Comparison of ENCODE assay signal across 2 cellular contexts in the genomic region with DNA sequence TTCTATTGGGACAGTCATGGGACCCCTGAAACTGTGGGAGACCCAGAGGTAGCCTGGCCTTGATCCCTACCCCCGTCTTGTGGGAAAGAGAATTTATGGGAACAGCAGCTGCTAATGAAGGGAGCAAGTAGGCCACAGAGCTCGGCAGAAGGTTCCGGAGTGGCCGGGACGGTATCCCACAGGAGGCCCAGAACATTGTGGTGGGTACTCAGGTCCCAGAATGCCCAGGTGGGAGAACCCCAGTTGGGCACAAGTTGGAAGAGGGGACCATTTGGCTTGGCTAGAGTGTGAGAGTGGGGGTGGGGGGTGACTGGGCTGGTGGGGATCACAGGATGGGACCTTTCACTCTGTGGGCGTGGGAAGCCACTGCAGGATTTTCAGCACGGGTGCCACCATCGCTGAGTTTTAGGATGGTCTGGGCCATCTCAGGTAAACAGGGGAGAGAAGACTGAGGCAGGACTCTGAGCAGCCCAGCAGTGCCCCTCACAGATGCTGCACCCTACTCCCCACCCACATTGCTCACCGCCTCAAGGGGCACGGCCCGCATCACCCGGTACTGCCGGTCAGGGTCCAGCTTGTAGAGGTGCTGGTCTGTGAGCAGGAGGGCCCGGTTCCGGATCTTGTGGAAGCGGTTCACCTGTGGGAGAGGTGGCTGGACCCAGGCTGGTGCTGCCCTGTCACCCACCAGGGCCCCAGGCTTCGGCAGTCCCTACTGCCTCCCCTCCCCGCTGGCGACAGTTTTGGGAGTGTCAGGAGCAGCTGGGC.
TF ChIP-seq lines count a peak whose summit lies in the region.

No MANE protein-coding gene starts in this region.

TF ChIP-seq in SK-N-SH, 30 proteins besides CTCF, POLR2A, EP300 and RAD21 (continued from another document):
- TF ChIP-seq EZH2phosphoT487 (IDR thresholded peaks at IDR 0.05; ENCODE audit: borderline replicate concordance, low read depth): no peak
- no peak for TF ChIP-seq GABPA (IDR thresholded peaks at IDR 0.05; ENCODE audit: low read depth)
- TF ChIP-seq RCOR1 (IDR thresholded peaks at IDR 0.05; ENCODE audit: low read length): no peak
- TF ChIP-seq, protein P1, sequence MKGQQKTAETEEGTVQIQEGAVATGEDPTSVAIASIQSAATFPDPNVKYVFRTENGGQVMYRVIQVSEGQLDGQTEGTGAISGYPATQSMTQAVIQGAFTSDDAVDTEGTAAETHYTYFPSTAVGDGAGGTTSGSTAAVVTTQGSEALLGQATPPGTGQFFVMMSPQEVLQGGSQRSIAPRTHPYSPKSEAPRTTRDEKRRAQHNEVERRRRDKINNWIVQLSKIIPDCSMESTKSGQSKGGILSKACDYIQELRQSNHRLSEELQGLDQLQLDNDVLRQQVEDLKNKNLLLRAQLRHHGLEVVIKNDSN (IDR thresholded peaks at IDR 0.05; ENCODE audit: borderline replicate concordance, low read depth): no peak
- no peak for TF ChIP-seq GATA2 (CRISPR knock-in tag; IDR thresholded peaks at IDR 0.05)
- TF ChIP-seq, protein P2, sequence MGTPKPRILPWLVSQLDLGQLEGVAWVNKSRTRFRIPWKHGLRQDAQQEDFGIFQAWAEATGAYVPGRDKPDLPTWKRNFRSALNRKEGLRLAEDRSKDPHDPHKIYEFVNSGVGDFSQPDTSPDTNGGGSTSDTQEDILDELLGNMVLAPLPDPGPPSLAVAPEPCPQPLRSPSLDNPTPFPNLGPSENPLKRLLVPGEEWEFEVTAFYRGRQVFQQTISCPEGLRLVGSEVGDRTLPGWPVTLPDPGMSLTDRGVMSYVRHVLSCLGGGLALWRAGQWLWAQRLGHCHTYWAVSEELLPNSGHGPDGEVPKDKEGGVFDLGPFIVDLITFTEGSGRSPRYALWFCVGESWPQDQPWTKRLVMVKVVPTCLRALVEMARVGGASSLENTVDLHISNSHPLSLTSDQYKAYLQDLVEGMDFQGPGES (IDR thresholded peaks at IDR 0.05; ENCODE audit: low read depth, low read length): no peak
- no peak for TF ChIP-seq CHD2 (IDR thresholded peaks at IDR 0.05; ENCODE audit: low read length, partially characterized antibody)
TF ChIP-seq in SK-N-SH: peak in this region for 0.

TF ChIP-seq in SK-N-SH treated with all-trans-retinoic acid at 6 μM for 48 hours, 23 proteins besides CTCF, POLR2A, EP300 and RAD21 (continued from another document):
- TF ChIP-seq ARNTL (CRISPR knock-in tag; IDR thresholded peaks at IDR 0.05; ENCODE audit: borderline replicate concordance, low read depth): no peak
- TF ChIP-seq, protein P3, sequence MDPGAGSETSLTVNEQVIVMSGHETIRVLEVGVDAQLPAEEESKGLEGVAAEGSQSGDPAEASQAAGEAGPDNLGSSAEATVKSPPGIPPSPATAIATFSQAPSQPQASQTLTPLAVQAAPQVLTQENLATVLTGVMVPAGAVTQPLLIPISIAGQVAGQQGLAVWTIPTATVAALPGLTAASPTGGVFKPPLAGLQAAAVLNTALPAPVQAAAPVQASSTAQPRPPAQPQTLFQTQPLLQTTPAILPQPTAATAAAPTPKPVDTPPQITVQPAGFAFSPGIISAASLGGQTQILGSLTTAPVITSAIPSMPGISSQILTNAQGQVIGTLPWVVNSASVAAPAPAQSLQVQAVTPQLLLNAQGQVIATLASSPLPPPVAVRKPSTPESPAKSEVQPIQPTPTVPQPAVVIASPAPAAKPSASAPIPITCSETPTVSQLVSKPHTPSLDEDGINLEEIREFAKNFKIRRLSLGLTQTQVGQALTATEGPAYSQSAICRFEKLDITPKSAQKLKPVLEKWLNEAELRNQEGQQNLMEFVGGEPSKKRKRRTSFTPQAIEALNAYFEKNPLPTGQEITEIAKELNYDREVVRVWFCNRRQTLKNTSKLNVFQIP (CRISPR knock-in tag; IDR thresholded peaks at IDR 0.05; ENCODE audit: borderline replicate concordance, low read depth): no peak
- no peak for TF ChIP-seq PPARA (CRISPR knock-in tag; IDR thresholded peaks at IDR 0.05; ENCODE audit: borderline replicate concordance)
- TF ChIP-seq ESRRG (CRISPR knock-in tag; IDR thresholded peaks at IDR 0.05): no peak
- TF ChIP-seq, protein P4, sequence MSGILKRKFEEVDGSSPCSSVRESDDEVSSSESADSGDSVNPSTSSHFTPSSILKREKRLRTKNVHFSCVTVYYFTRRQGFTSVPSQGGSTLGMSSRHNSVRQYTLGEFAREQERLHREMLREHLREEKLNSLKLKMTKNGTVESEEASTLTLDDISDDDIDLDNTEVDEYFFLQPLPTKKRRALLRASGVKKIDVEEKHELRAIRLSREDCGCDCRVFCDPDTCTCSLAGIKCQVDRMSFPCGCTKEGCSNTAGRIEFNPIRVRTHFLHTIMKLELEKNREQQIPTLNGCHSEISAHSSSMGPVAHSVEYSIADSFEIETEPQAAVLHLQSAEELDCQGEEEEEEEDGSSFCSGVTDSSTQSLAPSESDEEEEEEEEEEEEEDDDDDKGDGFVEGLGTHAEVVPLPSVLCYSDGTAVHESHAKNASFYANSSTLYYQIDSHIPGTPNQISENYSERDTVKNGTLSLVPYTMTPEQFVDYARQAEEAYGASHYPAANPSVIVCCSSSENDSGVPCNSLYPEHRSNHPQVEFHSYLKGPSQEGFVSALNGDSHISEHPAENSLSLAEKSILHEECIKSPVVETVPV (CRISPR knock-in tag; IDR thresholded peaks at IDR 0.05): no peak
- no peak for TF ChIP-seq OSR1 (CRISPR knock-in tag; IDR thresholded peaks at IDR 0.05)
- no peak for TF ChIP-seq TOX (CRISPR knock-in tag; IDR thresholded peaks at IDR 0.05; ENCODE audit: borderline replicate concordance)
- TF ChIP-seq CSDC2 (CRISPR knock-in tag; IDR thresholded peaks at IDR 0.05): no peak
- TF ChIP-seq, protein P5, sequence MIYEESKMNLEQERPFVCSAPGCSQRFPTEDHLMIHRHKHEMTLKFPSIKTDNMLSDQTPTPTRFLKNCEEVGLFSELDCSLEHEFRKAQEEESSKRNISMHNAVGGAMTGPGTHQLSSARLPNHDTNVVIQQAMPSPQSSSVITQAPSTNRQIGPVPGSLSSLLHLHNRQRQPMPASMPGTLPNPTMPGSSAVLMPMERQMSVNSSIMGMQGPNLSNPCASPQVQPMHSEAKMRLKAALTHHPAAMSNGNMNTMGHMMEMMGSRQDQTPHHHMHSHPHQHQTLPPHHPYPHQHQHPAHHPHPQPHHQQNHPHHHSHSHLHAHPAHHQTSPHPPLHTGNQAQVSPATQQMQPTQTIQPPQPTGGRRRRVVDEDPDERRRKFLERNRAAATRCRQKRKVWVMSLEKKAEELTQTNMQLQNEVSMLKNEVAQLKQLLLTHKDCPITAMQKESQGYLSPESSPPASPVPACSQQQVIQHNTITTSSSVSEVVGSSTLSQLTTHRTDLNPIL (CRISPR knock-in tag; IDR thresholded peaks at IDR 0.05; ENCODE audit: low read depth): no peak
- TF ChIP-seq RARB (CRISPR knock-in tag; IDR thresholded peaks at IDR 0.05): no peak
